Comparison of ENCODE assay signal across 20 cellular contexts in genomic region chr12:103745962-103746361, GRCh38.
DNase-seq lines count a peak whose midpoint lies in the region; ATAC-seq, FAIRE-seq and TF ChIP-seq lines count a peak whose summit lies in the region.
"Had no signal": no experiment of that assay in that cellular context is flagged by ENCODE, and none has a peak within 500 bp of the region (broad histone marks: within the 10 kb centered on the region; RNA-seq: fewer than 3 reads in every experiment).

No MANE protein-coding gene starts in this region.

- no peaks in the 10 kb centered on the region for H3K4me1 Mint-ChIP-seq in activated CD8-positive, alpha-beta T cell treated with anti-CD3 and anti-CD28 coated beads, Interleukin-2, amount 10 ng/mL, durations not matched to agents 7 days and 5 days (ENCODE audit: low read depth)
- H3K4me1 Mint-ChIP-seq: naive B cell had no signal

- H3K23ac ChIP-seq in H1 (ENCODE audit: insufficient read length) = no peak overlapping the region

- peak; percentile 50 to 62 for TF ChIP-seq RAD21 in H1 (IDR thresholded peaks at IDR 0.05 in 1 of 2, conservative IDR thresholded peaks at IDR 0.05 in 1 of 2; ENCODE audit: low read depth in 2 of 2, low read length in 2 of 2)

- peak; percentile 24 to 61 (median 55) for TF ChIP-seq CTCF in H1 (IDR thresholded peaks at IDR 0.05; ENCODE audit: control extremely low read depth in 1 of 3, insufficient read depth in 1 of 3, low read depth in 1 of 3, low read length in 3 of 3)

- peaks cover 7% of the 10 kb centered on the region for H3K27me3 Mint-ChIP-seq in activated CD8-positive, alpha-beta T cell treated with anti-CD3 and anti-CD28 coated beads, Interleukin-2, amount 10 ng/mL, durations not matched to agents 7 days and 5 days (ENCODE audit: low read depth)

- peak overlapping the region; percentile 83 for H2AFZ ChIP-seq in H1 (ENCODE audit: low read length)

- H3K18ac ChIP-seq in H1 (ENCODE audit: extremely low read depth, low read length) = no peak overlapping the region

- no peak for TF ChIP-seq POLR2A in H1 (IDR thresholded peaks at IDR 0.05; ENCODE audit: control extremely low read depth in 1 of 2, low read depth in 2 of 2, low read length in 2 of 2)

- intact Hi-C loops in left ventricle myocardium superior (cut with micrococcal nuclease) (no loop called here), cardiac septum (cut with DNase I) (loop anchor here (10.0 kb wide), 1 partner anchor 121 kb away; no protein-coding TSS in a partner anchor)

- no peak overlapping the region for H3K9ac ChIP-seq in H1 (replicated peaks in 1 of 4; ENCODE audit: extremely low read depth in 1 of 4, low read depth in 3 of 4, low read length in 3 of 4)

- no peaks in the 10 kb centered on the region for H3K79me1 ChIP-seq in H1 (ENCODE audit: low read depth, low read length)

- H3K4me3 ChIP-seq in H1 (ENCODE audit: extremely low read depth in 1 of 4, insufficient read depth in 2 of 4, low read depth in 3 of 4, low read length in 4 of 4) = no peak overlapping the region
- H3K4me3 ChIP-seq: esophagus squamous epithelium, pancreas had no signal

- H2BK120ac ChIP-seq in H1 (replicated peaks; ENCODE audit: low read depth, low read length) = no peak overlapping the region

- no peak for DNase-seq in left ventricle myocardium superior
- DNase-seq in cardiac septum (ENCODE audit: low spot score) = no peak
- DNase-seq in NCI-H1694 treated with DMSO at 0.1 percent for 48 hours (lab: John Stamatoyannopoulos, UW) = peak; percentile 71
- peak in 1 of 2 experiments; percentile 54 for DNase-seq in H1 (ENCODE audit: low read depth in 1 of 2, low spot score in 2 of 2)
- DNase-seq in activated CD8-positive, alpha-beta T cell treated with anti-CD3 and anti-CD28 coated beads, Interleukin-2, amount 10 ng/mL, durations not matched to agents 7 days and 5 days = no peak
- no peak for DNase-seq in stimulated activated CD4-positive, alpha-beta T cell treated with anti-CD3 and anti-CD28 coated beads, Interleukin-12 subunit alpha, Interleukin-12 subunit beta, amount 100 ng/mL, for 4 hours
- DNase-seq: activated CD8-positive, alpha-beta memory T cell treated with anti-CD3 and anti-CD28 coated beads, Interleukin-2, amount 50 U/mL, for 4 hours; activated effector memory CD4-positive, alpha-beta T cell treated with anti-CD3 and anti-CD28 coated beads, Interleukin-2, amount 50 U/mL, for 16 hours; amniotic stem cell; central memory CD4-positive, alpha-beta T cell; COR-L47; esophagus squamous epithelium; mammary epithelial cell; naive B cell; NCI-H1436; pancreas; stimulated activated CD4-positive, alpha-beta T cell treated with anti-CD3 and anti-CD28 coated beads, Interleukin-4, amount 100 ng/mL, for 24 hours; T-helper 9 cell had no signal

- H3K23me2 ChIP-seq in H1 (ENCODE audit: low read depth, low read length) = no peaks in the 10 kb centered on the region; the same call in 1 of the 2 replicates

- H3K4me2 ChIP-seq in H1 (ENCODE audit: insufficient read depth in 1 of 2, low read depth in 2 of 2, low read length in 2 of 2) = no peak overlapping the region; a peak in 1 of 4 replicates

- no peak overlapping the region for H2BK5ac ChIP-seq in H1 (ENCODE audit: low read depth, low read length)

- no peak overlapping the region for H2BK12ac ChIP-seq in H1 (ENCODE audit: low read depth, low read length)

- no peak overlapping the region for H3K27ac Mint-ChIP-seq in activated CD8-positive, alpha-beta T cell treated with anti-CD3 and anti-CD28 coated beads, Interleukin-2, amount 10 ng/mL, durations not matched to agents 7 days and 5 days
- H3K27ac Mint-ChIP-seq: naive B cell had no signal

- no peak overlapping the region for H4K91ac ChIP-seq in H1 (replicated peaks; ENCODE audit: insufficient read length, low read length)

- no peak overlapping the region for H3K4ac ChIP-seq in H1 (replicated peaks; ENCODE audit: insufficient read length, low read depth, low read length)

- 78% methylated on average over 2 of the region's 2 CpGs; no CpG with 5 or more reads in 1 of the 2 experiments for WGBS in H1 (ENCODE audit: extremely low coverage in 1 of 2, insufficient coverage in 1 of 2, insufficient read length in 1 of 2, insufficient replicate concordance in 2 of 2, low coverage in 1 of 2, low lambda C conversion rate in 2 of 2, missing lambda C conversion rate in 1 of 2), 2 experiments

- peak; percentile 81 for FAIRE-seq in H1 (lab: Jason Lieb, UNC)
- FAIRE-seq: GM12892, pancreas had no signal

- H4K5ac ChIP-seq in H1 (ENCODE audit: insufficient read length, low read depth, low read length) = no peak overlapping the region

- POLR2A ChIA-PET in H1 (lab: Charles Lee; ENCODE audit: partially characterized antibody) = interaction anchor here (1.3 kb wide), 1 partner anchor 96 kb away, joined by 4 read pairs; no protein-coding TSS in a partner anchor
- POLR2A ChIA-PET in activated CD8-positive, alpha-beta T cell treated with anti-CD3 and anti-CD28 coated beads, Interleukin-2, amount 10 ng/mL, durations not matched to agents 7 days and 5 days (lab: Charles Lee) = no interaction called here

- H2AK5ac ChIP-seq in H1 (ENCODE audit: low read depth, low read length) = no peak overlapping the region

- no peak overlapping the region for H2BK20ac ChIP-seq in H1 (ENCODE audit: low read length)

- ATAC-seq in left ventricle myocardium superior (peak; percentile 44), GM19397 (IDR thresholded peaks at IDR 0.05; ENCODE audit: unreplicated experiment) (no peak)
- no peak for ATAC-seq in activated CD8-positive, alpha-beta T cell treated with anti-CD3 and anti-CD28 coated beads, Interleukin-2, amount 10 ng/mL, durations not matched to agents 7 days and 5 days
- ATAC-seq: pancreas had no signal

- H3K36me3 Mint-ChIP-seq in activated CD8-positive, alpha-beta T cell treated with anti-CD3 and anti-CD28 coated beads, Interleukin-2, amount 10 ng/mL, durations not matched to agents 7 days and 5 days (ENCODE audit: low read depth) = no peaks in the 10 kb centered on the region

- no peak overlapping the region for H3K27ac ChIP-seq in H1 (ENCODE audit: low read depth, low read length)
- H3K27ac ChIP-seq: esophagus squamous epithelium, pancreas had no signal

- CTCF ChIA-PET in H1 (lab: Charles Lee; ENCODE audit: partially characterized antibody) = interaction anchor here (0.7 to 1.3 kb wide), 12 partner anchors 8 to 173 kb away, joined by 3 to 4 read pairs (median 3); no protein-coding TSS in a partner anchor
- CTCF ChIA-PET in activated CD8-positive, alpha-beta T cell treated with anti-CD3 and anti-CD28 coated beads, Interleukin-2, amount 10 ng/mL, durations not matched to agents 7 days and 5 days (lab: Charles Lee) = no interaction called here

- no peak for TF ChIP-seq EP300 in H1 (IDR thresholded peaks at IDR 0.05; ENCODE audit: borderline replicate concordance in 1 of 2, low read depth in 2 of 2, low read length in 2 of 2)

- no peaks in the 10 kb centered on the region for H4K20me1 ChIP-seq in H1 (replicated peaks in 1 of 2; ENCODE audit: control insufficient read depth in 1 of 2, insufficient read depth in 2 of 2, low read length in 2 of 2)

- no peaks in the 10 kb centered on the region for H3K27me3 ChIP-seq in H1 (replicated peaks in 1 of 4; ENCODE audit: control insufficient read depth in 3 of 4, extremely low read depth in 1 of 4, insufficient read depth in 3 of 4, low read length in 3 of 4)
- H3K27me3 ChIP-seq: pancreas had no signal

- H3K79me2 ChIP-seq in H1 (ENCODE audit: control insufficient read depth in 1 of 2, insufficient read depth in 2 of 2, low read length in 2 of 2) = no peaks in the 10 kb centered on the region

- no peak overlapping the region for H3K4me3 Mint-ChIP-seq in activated CD8-positive, alpha-beta T cell treated with anti-CD3 and anti-CD28 coated beads, Interleukin-2, amount 10 ng/mL, durations not matched to agents 7 days and 5 days
- H3K4me3 Mint-ChIP-seq: naive B cell had no signal

- no peak overlapping the region for H4K8ac ChIP-seq in H1 (ENCODE audit: extremely low read depth, insufficient read depth, low read length)

- H3K9me3 Mint-ChIP-seq in activated CD8-positive, alpha-beta T cell treated with anti-CD3 and anti-CD28 coated beads, Interleukin-2, amount 10 ng/mL, durations not matched to agents 7 days and 5 days (ENCODE audit: insufficient read depth) = no peaks in the 10 kb centered on the region
- H3K9me3 Mint-ChIP-seq: naive B cell had no signal

- no peak overlapping the region for H3K56ac ChIP-seq in H1 (replicated peaks; ENCODE audit: insufficient read length, low read depth, low read length)

- H3K9me3 ChIP-seq in H1 (ENCODE audit: insufficient read depth in 2 of 2, low read depth in 1 of 2, low read length in 1 of 2) = no peaks in the 10 kb centered on the region
- H3K9me3 ChIP-seq: esophagus squamous epithelium, pancreas had no signal

- no peak overlapping the region for H3K14ac ChIP-seq in H1 (ENCODE audit: insufficient read length)

- no peaks in the 10 kb centered on the region; a peak in 1 of 7 replicates for H3K4me1 ChIP-seq in H1 (replicated peaks in 1 of 4; ENCODE audit: control insufficient read depth in 3 of 4, insufficient read depth in 4 of 4, low read length in 3 of 4)
- H3K4me1 ChIP-seq: pancreas had no signal

- H3K36me3 ChIP-seq in H1 (ENCODE audit: control insufficient read depth in 2 of 4, insufficient read depth in 4 of 4, low read length in 3 of 4) = no peaks in the 10 kb centered on the region
- H3K36me3 ChIP-seq: esophagus squamous epithelium, pancreas had no signal

- no peak overlapping the region for H2BK15ac ChIP-seq in H1 (ENCODE audit: low read length)

TF ChIP-seq in H1, 55 proteins besides CTCF, POLR2A, EP300 and RAD21 (continues in another document):
- TF ChIP-seq CBX5 (IDR thresholded peaks at IDR 0.05; ENCODE audit: low read depth, low read length) = no peak
- no peak for TF ChIP-seq BCL11A (IDR thresholded peaks at IDR 0.05; ENCODE audit: low read depth in 2 of 2, low read length in 2 of 2)
- 0 out of 2 replicates have a peak, but pooled peaks have one; percentile 7 for TF ChIP-seq YY1 (IDR thresholded peaks at IDR 0.05; ENCODE audit: low read depth, low read length)
- no peak for TF ChIP-seq POU5F1 (IDR thresholded peaks at IDR 0.05; ENCODE audit: low read depth, low read length)
- no peak for TF ChIP-seq JUND (IDR thresholded peaks at IDR 0.05; ENCODE audit: low read length)
- no peak for TF ChIP-seq SAP30 (IDR thresholded peaks at IDR 0.05; ENCODE audit: insufficient read depth, insufficient replicate concordance, low read length)
- TF ChIP-seq ASH2L (IDR thresholded peaks at IDR 0.05; ENCODE audit: low read length) = no peak
- TF ChIP-seq SRF (IDR thresholded peaks at IDR 0.05; ENCODE audit: low read depth, low read length) = no peak
- no peak for TF ChIP-seq CEBPB (IDR thresholded peaks at IDR 0.05; ENCODE audit: low read depth, low read length)
- no peak for TF ChIP-seq CBX8 (IDR thresholded peaks at IDR 0.05; ENCODE audit: borderline replicate concordance, low read depth, low read length)
- TF ChIP-seq KDM4A (IDR thresholded peaks at IDR 0.05; ENCODE audit: low read depth, low read length, severe bottlenecking) = no peak
- TF ChIP-seq MAX (IDR thresholded peaks at IDR 0.05) = 0 out of 2 replicates have a peak, but pooled peaks have one; percentile 42
